In genomic region chr11:122672892-122673291, GRCh38 we compare ENCODE assay signal across 2 cellular contexts.
TF ChIP-seq lines count a peak whose summit lies in the region.

No MANE protein-coding gene starts in this region.

TF ChIP-seq in A549, 52 proteins besides CTCF, POLR2A, EP300 and RAD21 (continued from another document):
- TF ChIP-seq, protein P1, sequence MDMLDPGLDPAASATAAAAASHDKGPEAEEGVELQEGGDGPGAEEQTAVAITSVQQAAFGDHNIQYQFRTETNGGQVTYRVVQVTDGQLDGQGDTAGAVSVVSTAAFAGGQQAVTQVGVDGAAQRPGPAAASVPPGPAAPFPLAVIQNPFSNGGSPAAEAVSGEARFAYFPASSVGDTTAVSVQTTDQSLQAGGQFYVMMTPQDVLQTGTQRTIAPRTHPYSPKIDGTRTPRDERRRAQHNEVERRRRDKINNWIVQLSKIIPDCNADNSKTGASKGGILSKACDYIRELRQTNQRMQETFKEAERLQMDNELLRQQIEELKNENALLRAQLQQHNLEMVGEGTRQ (IDR thresholded peaks at IDR 0.05) = no peak
- TF ChIP-seq CHD2 (IDR thresholded peaks at IDR 0.05; ENCODE audit: low read length, partially characterized antibody) (no peak), HOXB5 (CRISPR knock-in tag; IDR thresholded peaks at IDR 0.05) (no peak)

TF ChIP-seq in SK-N-SH treated with all-trans-retinoic acid at 6 μM for 48 hours, 23 proteins besides CTCF, POLR2A, EP300 and RAD21 (continued from another document):
- TF ChIP-seq PATZ1 (CRISPR knock-in tag; IDR thresholded peaks at IDR 0.05; ENCODE audit: borderline replicate concordance) = no peak
- no peak for TF ChIP-seq TCF4 (CRISPR knock-in tag; IDR thresholded peaks at IDR 0.05; ENCODE audit: borderline replicate concordance)
- no peak for TF ChIP-seq TOX (CRISPR knock-in tag; IDR thresholded peaks at IDR 0.05; ENCODE audit: borderline replicate concordance)
- TF ChIP-seq RARB (CRISPR knock-in tag; IDR thresholded peaks at IDR 0.05) = no peak
- no peak for TF ChIP-seq CSDC2 (CRISPR knock-in tag; IDR thresholded peaks at IDR 0.05)
